Comparison of ENCODE assay signal across 1 cellular context in genomic region chr14:63852271-63852816, GRCh38.
A peak's percentile ranks its signal among the peaks of the same experiment; 100 is the strongest.
TF ChIP-seq lines count a peak whose summit lies in the region.

No MANE protein-coding gene starts in this region.

TF ChIP-seq in HepG2, 621 proteins besides CTCF, POLR2A, EP300 and RAD21 (continued from another document and continues in another):
- no peak for TF ChIP-seq IRF1 (CRISPR knock-in tag; IDR thresholded peaks at IDR 0.05; ENCODE audit: low read depth)
- TF ChIP-seq FOXO1 (CRISPR knock-in tag; IDR thresholded peaks at IDR 0.05) = no peak
- no peak for TF ChIP-seq SMYD3 (CRISPR knock-in tag; IDR thresholded peaks at IDR 0.05)
- TF ChIP-seq MTF2 (CRISPR knock-in tag; IDR thresholded peaks at IDR 0.05; ENCODE audit: borderline replicate concordance) = no peak
- no peak for TF ChIP-seq MEIS2 (CRISPR knock-in tag; IDR thresholded peaks at IDR 0.05)
- no peak for TF ChIP-seq PHB2 (IDR thresholded peaks at IDR 0.05; ENCODE audit: partially characterized antibody)
- TF ChIP-seq SCMH1 (CRISPR knock-in tag; IDR thresholded peaks at IDR 0.05; ENCODE audit: borderline replicate concordance) = no peak
- no peak for TF ChIP-seq SIN3A (IDR thresholded peaks at IDR 0.05; ENCODE audit: borderline replicate concordance, low read depth, low read length)
- TF ChIP-seq GFI1 (CRISPR knock-in tag; IDR thresholded peaks at IDR 0.05; ENCODE audit: borderline replicate concordance) = peak; percentile 16; the same call in 1 of the 2 replicates
- TF ChIP-seq ZBTB40 (IDR thresholded peaks at IDR 0.05) = no peak
- TF ChIP-seq ZBTB40 (CRISPR knock-in tag; IDR thresholded peaks at IDR 0.05) = no peak
- no peak for TF ChIP-seq FOXM1 (CRISPR knock-in tag; IDR thresholded peaks at IDR 0.05)
- TF ChIP-seq BHLHE40 (IDR thresholded peaks at IDR 0.05; ENCODE audit: low read length) = no peak
- no peak for TF ChIP-seq ATF4 (CRISPR knock-in tag; IDR thresholded peaks at IDR 0.05)
- TF ChIP-seq, protein P1, sequence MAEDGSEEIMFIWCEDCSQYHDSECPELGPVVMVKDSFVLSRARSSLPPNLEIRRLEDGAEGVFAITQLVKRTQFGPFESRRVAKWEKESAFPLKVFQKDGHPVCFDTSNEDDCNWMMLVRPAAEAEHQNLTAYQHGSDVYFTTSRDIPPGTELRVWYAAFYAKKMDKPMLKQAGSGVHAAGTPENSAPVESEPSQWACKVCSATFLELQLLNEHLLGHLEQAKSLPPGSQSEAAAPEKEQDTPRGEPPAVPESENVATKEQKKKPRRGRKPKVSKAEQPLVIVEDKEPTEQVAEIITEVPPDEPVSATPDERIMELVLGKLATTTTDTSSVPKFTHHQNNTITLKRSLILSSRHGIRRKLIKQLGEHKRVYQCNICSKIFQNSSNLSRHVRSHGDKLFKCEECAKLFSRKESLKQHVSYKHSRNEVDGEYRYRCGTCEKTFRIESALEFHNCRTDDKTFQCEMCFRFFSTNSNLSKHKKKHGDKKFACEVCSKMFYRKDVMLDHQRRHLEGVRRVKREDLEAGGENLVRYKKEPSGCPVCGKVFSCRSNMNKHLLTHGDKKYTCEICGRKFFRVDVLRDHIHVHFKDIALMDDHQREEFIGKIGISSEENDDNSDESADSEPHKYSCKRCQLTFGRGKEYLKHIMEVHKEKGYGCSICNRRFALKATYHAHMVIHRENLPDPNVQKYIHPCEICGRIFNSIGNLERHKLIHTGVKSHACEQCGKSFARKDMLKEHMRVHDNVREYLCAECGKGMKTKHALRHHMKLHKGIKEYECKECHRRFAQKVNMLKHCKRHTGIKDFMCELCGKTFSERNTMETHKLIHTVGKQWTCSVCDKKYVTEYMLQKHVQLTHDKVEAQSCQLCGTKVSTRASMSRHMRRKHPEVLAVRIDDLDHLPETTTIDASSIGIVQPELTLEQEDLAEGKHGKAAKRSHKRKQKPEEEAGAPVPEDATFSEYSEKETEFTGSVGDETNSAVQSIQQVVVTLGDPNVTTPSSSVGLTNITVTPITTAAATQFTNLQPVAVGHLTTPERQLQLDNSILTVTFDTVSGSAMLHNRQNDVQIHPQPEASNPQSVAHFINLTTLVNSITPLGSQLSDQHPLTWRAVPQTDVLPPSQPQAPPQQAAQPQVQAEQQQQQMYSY (CRISPR knock-in tag; IDR thresholded peaks at IDR 0.05) = peak; percentile 73; the same call in 1 of the 2 replicates
- no peak for TF ChIP-seq CSRNP1 (CRISPR knock-in tag; IDR thresholded peaks at IDR 0.05)
- no peak for TF ChIP-seq ZFP62 (CRISPR knock-in tag; IDR thresholded peaks at IDR 0.05)
- TF ChIP-seq ZMYM4 (CRISPR knock-in tag; IDR thresholded peaks at IDR 0.05) = no peak
- TF ChIP-seq, protein P2, sequence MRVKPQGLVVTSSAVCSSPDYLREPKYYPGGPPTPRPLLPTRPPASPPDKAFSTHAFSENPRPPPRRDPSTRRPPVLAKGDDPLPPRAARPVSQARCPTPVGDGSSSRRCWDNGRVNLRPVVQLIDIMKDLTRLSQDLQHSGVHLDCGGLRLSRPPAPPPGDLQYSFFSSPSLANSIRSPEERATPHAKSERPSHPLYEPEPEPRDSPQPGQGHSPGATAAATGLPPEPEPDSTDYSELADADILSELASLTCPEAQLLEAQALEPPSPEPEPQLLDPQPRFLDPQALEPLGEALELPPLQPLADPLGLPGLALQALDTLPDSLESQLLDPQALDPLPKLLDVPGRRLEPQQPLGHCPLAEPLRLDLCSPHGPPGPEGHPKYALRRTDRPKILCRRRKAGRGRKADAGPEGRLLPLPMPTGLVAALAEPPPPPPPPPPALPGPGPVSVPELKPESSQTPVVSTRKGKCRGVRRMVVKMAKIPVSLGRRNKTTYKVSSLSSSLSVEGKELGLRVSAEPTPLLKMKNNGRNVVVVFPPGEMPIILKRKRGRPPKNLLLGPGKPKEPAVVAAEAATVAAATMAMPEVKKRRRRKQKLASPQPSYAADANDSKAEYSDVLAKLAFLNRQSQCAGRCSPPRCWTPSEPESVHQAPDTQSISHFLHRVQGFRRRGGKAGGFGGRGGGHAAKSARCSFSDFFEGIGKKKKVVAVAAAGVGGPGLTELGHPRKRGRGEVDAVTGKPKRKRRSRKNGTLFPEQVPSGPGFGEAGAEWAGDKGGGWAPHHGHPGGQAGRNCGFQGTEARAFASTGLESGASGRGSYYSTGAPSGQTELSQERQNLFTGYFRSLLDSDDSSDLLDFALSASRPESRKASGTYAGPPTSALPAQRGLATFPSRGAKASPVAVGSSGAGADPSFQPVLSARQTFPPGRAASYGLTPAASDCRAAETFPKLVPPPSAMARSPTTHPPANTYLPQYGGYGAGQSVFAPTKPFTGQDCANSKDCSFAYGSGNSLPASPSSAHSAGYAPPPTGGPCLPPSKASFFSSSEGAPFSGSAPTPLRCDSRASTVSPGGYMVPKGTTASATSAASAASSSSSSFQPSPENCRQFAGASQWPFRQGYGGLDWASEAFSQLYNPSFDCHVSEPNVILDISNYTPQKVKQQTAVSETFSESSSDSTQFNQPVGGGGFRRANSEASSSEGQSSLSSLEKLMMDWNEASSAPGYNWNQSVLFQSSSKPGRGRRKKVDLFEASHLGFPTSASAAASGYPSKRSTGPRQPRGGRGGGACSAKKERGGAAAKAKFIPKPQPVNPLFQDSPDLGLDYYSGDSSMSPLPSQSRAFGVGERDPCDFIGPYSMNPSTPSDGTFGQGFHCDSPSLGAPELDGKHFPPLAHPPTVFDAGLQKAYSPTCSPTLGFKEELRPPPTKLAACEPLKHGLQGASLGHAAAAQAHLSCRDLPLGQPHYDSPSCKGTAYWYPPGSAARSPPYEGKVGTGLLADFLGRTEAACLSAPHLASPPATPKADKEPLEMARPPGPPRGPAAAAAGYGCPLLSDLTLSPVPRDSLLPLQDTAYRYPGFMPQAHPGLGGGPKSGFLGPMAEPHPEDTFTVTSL (CRISPR knock-in tag; IDR thresholded peaks at IDR 0.05; ENCODE audit: borderline replicate concordance) = no peak
- TF ChIP-seq POGK (CRISPR knock-in tag; conservative IDR thresholded peaks at IDR 0.05) = no peak
- no peak for TF ChIP-seq REXO4 (CRISPR knock-in tag; IDR thresholded peaks at IDR 0.05; ENCODE audit: borderline replicate concordance)
- TF ChIP-seq ZNF563 (CRISPR knock-in tag; IDR thresholded peaks at IDR 0.05) = 0 out of 2 replicates have a peak, but pooled peaks have one; percentile 23
- TF ChIP-seq, protein P3, sequence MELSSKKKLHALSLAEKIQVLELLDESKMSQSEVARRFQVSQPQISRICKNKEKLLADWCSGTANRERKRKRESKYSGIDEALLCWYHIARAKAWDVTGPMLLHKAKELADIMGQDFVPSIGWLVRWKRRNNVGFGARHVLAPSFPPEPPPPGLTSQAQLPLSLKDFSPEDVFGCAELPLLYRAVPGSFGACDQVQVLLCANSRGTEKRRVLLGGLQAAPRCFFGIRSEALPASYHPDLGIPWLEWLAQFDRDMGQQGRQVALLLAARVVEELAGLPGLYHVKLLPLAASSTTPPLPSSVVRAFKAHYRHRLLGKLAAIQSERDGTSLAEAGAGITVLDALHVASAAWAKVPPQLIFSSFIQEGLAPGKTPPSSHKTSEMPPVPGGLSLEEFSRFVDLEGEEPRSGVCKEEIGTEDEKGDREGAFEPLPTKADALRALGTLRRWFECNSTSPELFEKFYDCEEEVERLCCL (CRISPR knock-in tag; IDR thresholded peaks at IDR 0.05; ENCODE audit: borderline replicate concordance) = no peak
- TF ChIP-seq, protein P4, sequence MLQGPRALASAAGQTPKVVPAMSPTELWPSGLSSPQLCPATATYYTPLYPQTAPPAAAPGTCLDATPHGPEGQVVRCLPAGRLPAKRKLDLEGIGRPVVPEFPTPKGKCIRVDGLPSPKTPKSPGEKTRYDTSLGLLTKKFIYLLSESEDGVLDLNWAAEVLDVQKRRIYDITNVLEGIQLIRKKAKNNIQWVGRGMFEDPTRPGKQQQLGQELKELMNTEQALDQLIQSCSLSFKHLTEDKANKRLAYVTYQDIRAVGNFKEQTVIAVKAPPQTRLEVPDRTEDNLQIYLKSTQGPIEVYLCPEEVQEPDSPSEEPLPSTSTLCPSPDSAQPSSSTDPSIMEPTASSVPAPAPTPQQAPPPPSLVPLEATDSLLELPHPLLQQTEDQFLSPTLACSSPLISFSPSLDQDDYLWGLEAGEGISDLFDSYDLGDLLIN (CRISPR knock-in tag; IDR thresholded peaks at IDR 0.05; ENCODE audit: borderline replicate concordance) = no peak
